11 cellular contexts compared by ENCODE assay signal in the genomic region with DNA sequence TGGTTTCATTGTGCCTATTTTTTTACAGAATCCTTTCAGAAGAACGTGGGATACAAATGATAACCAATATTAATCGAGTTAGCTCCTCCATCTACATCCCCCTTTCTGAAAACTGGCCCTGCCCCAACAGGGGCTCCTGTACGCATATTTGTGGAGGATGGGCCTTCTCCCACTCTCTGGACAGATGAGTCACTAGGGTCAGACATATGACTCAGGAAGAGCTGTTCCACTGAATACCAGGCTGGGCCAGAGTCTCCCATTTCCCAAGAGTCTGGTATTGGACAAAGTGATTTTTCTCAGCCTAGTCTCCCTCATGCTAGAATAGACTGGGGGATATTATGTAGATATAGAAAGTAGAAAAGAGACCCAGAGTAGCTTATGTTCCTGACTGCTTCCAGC.
DNase-seq lines count a peak whose midpoint lies in the region; ATAC-seq and TF ChIP-seq lines count a peak whose summit lies in the region.
"Had no signal": no experiment of that assay in that cellular context is flagged by ENCODE, and none has a peak within 500 bp of the region (broad histone marks: within the 10 kb centered on the region; RNA-seq: fewer than 3 reads in every experiment).

No MANE protein-coding gene starts in this region.

- peaks cover 13% of the 10 kb centered on the region for H3K79me1 ChIP-seq in mesenchymal stem cell (replicated peaks; ENCODE audit: low read length, poor library complexity, severe bottlenecking)

- ATAC-seq in left ventricle myocardium superior: no peak
- ATAC-seq: T-helper 17 cell had no signal

- no peak overlapping the region for H3K23ac ChIP-seq in mesenchymal stem cell (ENCODE audit: low read length in 2 of 2)

- DNase-seq in AG20443 (ENCODE audit: low spot score) (peak; percentile 66), MG63 (peak; percentile 46), choroid plexus epithelial cell (ENCODE audit: low read depth) (peak; percentile 86), mesenchymal stem cell (peak; percentile 96), DMS114 treated with DMSO at 0.1 percent for 48 hours (lab: John Stamatoyannopoulos, UW; ENCODE audit: unreplicated experiment) (no peak), left ventricle myocardium superior (no peak), HuH-7 (ENCODE audit: low spot score) (no peak), tibial artery (no peak)
- DNase-seq: activated effector memory CD4-positive, alpha-beta T cell treated with anti-CD3 and anti-CD28 coated beads, Interleukin-2, amount 50 U/mL, for 16 hours; T-helper 17 cell had no signal

- H3K4me1 ChIP-seq in mesenchymal stem cell (ENCODE audit: control insufficient read depth, insufficient read depth, low read depth, low read length): peaks cover 17% of the 10 kb centered on the region
- no peaks in the 10 kb centered on the region for H3K4me1 ChIP-seq in tibial artery

- peak overlapping the region; percentile 73 for H2AK5ac ChIP-seq in mesenchymal stem cell (ENCODE audit: low read length, severe bottlenecking)

- no peaks in the 10 kb centered on the region; the same call in 1 of the 2 replicates for H3K9me3 ChIP-seq in MG63
- no peaks in the 10 kb centered on the region for H3K9me3 ChIP-seq in mesenchymal stem cell (ENCODE audit: control insufficient read depth, low read length)
- no peaks in the 10 kb centered on the region for H3K9me3 ChIP-seq in tibial artery
- H3K9me3 ChIP-seq: thoracic aorta had no signal

- H3K4me3 ChIP-seq in MG63: no peak overlapping the region
- H3K4me3 ChIP-seq in choroid plexus epithelial cell (ENCODE audit: low read depth, low read length): no peak overlapping the region
- H3K4me3 ChIP-seq in mesenchymal stem cell (ENCODE audit: insufficient read depth in 1 of 2, low read depth in 1 of 2, low read length in 2 of 2): peak overlapping the region in 1 of 2 experiments; percentile 28
- no peak overlapping the region for H3K4me3 ChIP-seq in tibial artery
- H3K4me3 ChIP-seq: thoracic aorta had no signal

- H3K14ac ChIP-seq in mesenchymal stem cell (ENCODE audit: low read length in 2 of 2): no peak overlapping the region

- H2BK15ac ChIP-seq in mesenchymal stem cell (ENCODE audit: low read depth, poor library complexity, severe bottlenecking): no peak overlapping the region

- H3K36me3 ChIP-seq in MG63 (peaks cover 2% of the 10 kb centered on the region; the same call in 1 of the 2 replicates), mesenchymal stem cell (ENCODE audit: control insufficient read depth in 1 of 2, insufficient read depth in 2 of 2, low read depth in 1 of 2, low read length in 2 of 2) (no peaks in the 10 kb centered on the region), tibial artery (no peaks in the 10 kb centered on the region)
- H3K36me3 ChIP-seq: thoracic aorta had no signal

- H3K9ac ChIP-seq in mesenchymal stem cell (ENCODE audit: low read length): no peak overlapping the region

- intact Hi-C loops in left ventricle myocardium superior (cut with micrococcal nuclease): no loop called here
- intact Hi-C loops in tibial artery (cut with DNase I; ENCODE audit: low total_unique reads): no loop called here

- H2BK12ac ChIP-seq in mesenchymal stem cell (ENCODE audit: low read length in 2 of 2): peak overlapping the region in 1 of 2 experiments; percentile 45

- peak overlapping the region; percentile 45 to 95 for H3K18ac ChIP-seq in mesenchymal stem cell (ENCODE audit: low read depth in 1 of 2, low read length in 2 of 2)

- no peak overlapping the region for H4K8ac ChIP-seq in mesenchymal stem cell (ENCODE audit: low read length)

- peak overlapping the region; percentile 95 for H3K27ac ChIP-seq in mesenchymal stem cell (ENCODE audit: low read length, poor library complexity, severe bottlenecking)
- H3K27ac ChIP-seq in tibial artery: no peak overlapping the region
- H3K27ac ChIP-seq: thoracic aorta had no signal

- no peak overlapping the region for H2BK5ac ChIP-seq in mesenchymal stem cell (ENCODE audit: low read depth, low read length, poor library complexity, severe bottlenecking)

- 16% methylated on average over 3 of the region's 3 CpGs for WGBS in mesenchymal stem cell

- H4K91ac ChIP-seq in mesenchymal stem cell (ENCODE audit: low read length): no peak overlapping the region

- H3K4me2 ChIP-seq in mesenchymal stem cell (ENCODE audit: low read length, poor library complexity, severe bottlenecking): no peak overlapping the region

- peak overlapping the region; percentile 3 for H2BK120ac ChIP-seq in mesenchymal stem cell (ENCODE audit: low read depth, low read length)

- H2AFZ ChIP-seq in mesenchymal stem cell (ENCODE audit: low read depth, low read length): no peak overlapping the region

- TF ChIP-seq CTCF in choroid plexus epithelial cell (conservative IDR thresholded peaks at IDR 0.05; ENCODE audit: low read depth, low read length) (no peak), tibial artery (IDR thresholded peaks at IDR 0.05) (no peak)

- H3K27me3 ChIP-seq in MG63 (no peaks in the 10 kb centered on the region), mesenchymal stem cell (ENCODE audit: control insufficient read depth in 1 of 2, insufficient read depth in 1 of 2, low read length in 2 of 2) (no peaks in the 10 kb centered on the region), tibial artery (no peaks in the 10 kb centered on the region)

- H3K4ac ChIP-seq in mesenchymal stem cell (ENCODE audit: low read depth in 1 of 2, low read length in 2 of 2): peak overlapping the region; percentile 7 to 95

Comparison
In these comparisons a context has a peak if more than half of its experiments do, and no peak if none do; other contexts are left out.
1. DNase-seq: peak in AG20443 (single experiment), MG63 (single experiment), choroid plexus epithelial cell (single experiment) and mesenchymal stem cell (single experiment); none in DMS114 treated with DMSO at 0.1 percent for 48 hours (single experiment), left ventricle myocardium superior (single experiment), HuH-7 (single experiment) and tibial artery (0 of 2).